2 cellular contexts compared by ENCODE assay signal in genomic region chr20:52971498-52972189, GRCh38.
TF ChIP-seq lines count a peak whose summit lies in the region.

No MANE protein-coding gene starts in this region.

TF ChIP-seq in SK-N-SH, 30 proteins besides CTCF, POLR2A, EP300 and RAD21 (continued from another document):
- no peak for TF ChIP-seq FOXJ3 (CRISPR knock-in tag; IDR thresholded peaks at IDR 0.05)

TF ChIP-seq in SK-N-SH treated with all-trans-retinoic acid at 6 μM for 48 hours, 23 proteins besides CTCF, POLR2A, EP300 and RAD21 (continued from another document):
- no peak for TF ChIP-seq TSHZ2 (CRISPR knock-in tag; IDR thresholded peaks at IDR 0.05)
- no peak for TF ChIP-seq ESRRG (CRISPR knock-in tag; IDR thresholded peaks at IDR 0.05)
- no peak for TF ChIP-seq PATZ1 (CRISPR knock-in tag; IDR thresholded peaks at IDR 0.05; ENCODE audit: borderline replicate concordance)
- TF ChIP-seq PPARA (CRISPR knock-in tag; IDR thresholded peaks at IDR 0.05; ENCODE audit: borderline replicate concordance): no peak
- TF ChIP-seq ZFP3 (CRISPR knock-in tag; IDR thresholded peaks at IDR 0.05): no peak
- TF ChIP-seq ARNTL (CRISPR knock-in tag; IDR thresholded peaks at IDR 0.05; ENCODE audit: borderline replicate concordance, low read depth): no peak
- no peak for TF ChIP-seq CSRNP3 (CRISPR knock-in tag; IDR thresholded peaks at IDR 0.05)
- no peak for TF ChIP-seq ZNF565 (CRISPR knock-in tag; conservative IDR thresholded peaks at IDR 0.05; ENCODE audit: low read depth)
- no peak for TF ChIP-seq TCF4 (CRISPR knock-in tag; IDR thresholded peaks at IDR 0.05; ENCODE audit: borderline replicate concordance)
- TF ChIP-seq SNAI2 (CRISPR knock-in tag; IDR thresholded peaks at IDR 0.05): no peak
- TF ChIP-seq ZNF70 (CRISPR knock-in tag; IDR thresholded peaks at IDR 0.05): no peak
- no peak for TF ChIP-seq RARB (CRISPR knock-in tag; IDR thresholded peaks at IDR 0.05)
- TF ChIP-seq POU6F1 (CRISPR knock-in tag; IDR thresholded peaks at IDR 0.05; ENCODE audit: borderline replicate concordance, low read depth): no peak
- TF ChIP-seq ZFP30 (CRISPR knock-in tag; IDR thresholded peaks at IDR 0.05): no peak
- TF ChIP-seq ZNF8 (CRISPR knock-in tag; IDR thresholded peaks at IDR 0.05): no peak
- TF ChIP-seq ZC3H10 (CRISPR knock-in tag; IDR thresholded peaks at IDR 0.05): no peak
